ENCODE assay signal across 1 cellular context in genomic region chr14:95523818-95524448, GRCh38.
TF ChIP-seq lines count a peak whose summit lies in the region.

No MANE protein-coding gene starts in this region.

TF ChIP-seq in A549, 52 proteins besides CTCF, POLR2A, EP300 and RAD21:
- TF ChIP-seq KDM1A (IDR thresholded peaks at IDR 0.05; ENCODE audit: low read depth) (no peak), CHD2 (IDR thresholded peaks at IDR 0.05; ENCODE audit: low read length, partially characterized antibody) (no peak), MAFK (IDR thresholded peaks at IDR 0.05; ENCODE audit: partially characterized antibody) (no peak), SREBF2 (IDR thresholded peaks at IDR 0.05) (no peak), SMC3 (IDR thresholded peaks at IDR 0.05) (no peak), RCOR1 (IDR thresholded peaks at IDR 0.05; ENCODE audit: low read depth, low read length) (no peak), MYC (IDR thresholded peaks at IDR 0.05; ENCODE audit: borderline replicate concordance, low read length) (no peak), TFCP2L1 (CRISPR knock-in tag; IDR thresholded peaks at IDR 0.05) (no peak), CBX8 (IDR thresholded peaks at IDR 0.05) (no peak), FOSL2 (IDR thresholded peaks at IDR 0.05) (no peak), FOSL2 (CRISPR knock-in tag; IDR thresholded peaks at IDR 0.05) (no peak), HMGXB4 (CRISPR knock-in tag; IDR thresholded peaks at IDR 0.05; ENCODE audit: borderline replicate concordance) (no peak), MAZ (IDR thresholded peaks at IDR 0.05; ENCODE audit: borderline replicate concordance, low read depth, low read length) (no peak), EHF (CRISPR knock-in tag; IDR thresholded peaks at IDR 0.05) (no peak), KDM5A (IDR thresholded peaks at IDR 0.05) (no peak), ELK1 (IDR thresholded peaks at IDR 0.05; ENCODE audit: low read depth, low read length) (no peak), ATOH8 (CRISPR knock-in tag; IDR thresholded peaks at IDR 0.05; ENCODE audit: low read depth) (no peak), JUNB (IDR thresholded peaks at IDR 0.05) (no peak), ZC3H11A (IDR thresholded peaks at IDR 0.05) (no peak), BHLHE40 (IDR thresholded peaks at IDR 0.05; ENCODE audit: low read depth, low read length) (no peak), RFX5 (IDR thresholded peaks at IDR 0.05) (no peak)
